ENCODE assay signal across 8 cellular contexts in genomic region chr1:112674440-112674985, GRCh38. TPM values are rescaled to one million over a fixed set of nuclear protein-coding genes. Genes with fewer than 3 reads are reported as not detected.
A peak's percentile ranks its signal among the peaks of the same experiment; 100 is the strongest.
DNase-seq lines count a peak whose midpoint lies in the region; ATAC-seq and TF ChIP-seq lines count a peak whose summit lies in the region.

Gene MOV10 (plus strand): TSS chr1:112674659. CDS start chr1:112674913, 254 bp downstream.

- H3K27me3 ChIP-seq in ascending aorta = no peaks in the 10 kb centered on the region
- no peaks in the 10 kb centered on the region for H3K27me3 ChIP-seq in right cardiac atrium (ENCODE audit: control insufficient read depth, insufficient read depth)

- H3K36me3 ChIP-seq in ascending aorta = peaks cover 3 to 13% of the 10 kb centered on the region in 2 donors

- peaks cover 9% of the 10 kb centered on the region; the same call in 1 of the 2 replicates for H3K27me3 Mint-ChIP-seq in HFFc6 (ENCODE audit: insufficient read depth)
- no peaks in the 10 kb centered on the region for H3K27me3 Mint-ChIP-seq in T-helper 17 cell

- DNase-seq in G401 (ENCODE audit: low spot score) (peak; percentile 52), HFFc6 (peak; percentile 48), NCI-H1092 (lab: John Stamatoyannopoulos, UW) (peak; percentile 43), T-helper 17 cell (peak; percentile 27 to 46 (median 42)), ascending aorta (ENCODE audit: low spot score in 2 of 2) (peak in 1 of 2 donors; percentile 84), right cardiac atrium (peak; percentile 77 to 92 (median 90)), putamen (ENCODE audit: low spot score) (peak; percentile 42), middle frontal gyrus (ENCODE audit: extremely low spot score, low spot score) (no peak)

- peaks cover 30% of the 10 kb centered on the region for H3K36me3 Mint-ChIP-seq in HFFc6 (ENCODE audit: low read depth)
- peaks cover 11% of the 10 kb centered on the region for H3K36me3 Mint-ChIP-seq in T-helper 17 cell (ENCODE audit: low read depth)

- intact Hi-C loops in ascending aorta (cut with DNase I) = loop anchor here (1.0 to 10.0 kb wide), 4 partner anchors 26 to 170 kb away; partner anchors contain the start of genes CAPZA1, RHOC, ST7L and WNT2B
- intact Hi-C loops in right cardiac atrium (cut with DNase I) = loop anchor here in 2 of 4 donors (5.0 to 10.0 kb wide), 2 partner anchors 33 to 50 kb away; partner anchors contain the start of gene RHOC (in 1 of the 2)

- H3K27ac ChIP-seq in ascending aorta (peak within 1 kb of the TSS; percentile 85 to 89), right cardiac atrium (ENCODE audit: low read length) (peak within 1 kb of the TSS; percentile 71)

- TF ChIP-seq CTCF in HFFc6 (IDR thresholded peaks at IDR 0.05) = no peak
- no peak for TF ChIP-seq CTCF in ascending aorta (IDR thresholded peaks at IDR 0.05)

- H3K4me1 Mint-ChIP-seq in HFFc6 (ENCODE audit: low read depth) (peaks cover 46% of the 10 kb centered on the region), T-helper 17 cell (peaks cover 57% of the 10 kb centered on the region)

- peaks cover 0 to 17% of the 10 kb centered on the region in 2 donors for H3K4me1 ChIP-seq in ascending aorta
- no peaks in the 10 kb centered on the region for H3K4me1 ChIP-seq in right cardiac atrium (ENCODE audit: control insufficient read depth, insufficient read depth, low read length)

- H3K27ac Mint-ChIP-seq in HFFc6 (peak within 1 kb of the TSS; percentile 98), T-helper 17 cell (peak within 1 kb of the TSS; percentile 99)

- H3K4me3 ChIP-seq in ascending aorta (peak within 1 kb of the TSS; percentile 90 to 99), right cardiac atrium (ENCODE audit: low read length) (peak within 1 kb of the TSS; percentile 95)

- ATAC-seq in T-helper 17 cell (peak; percentile 66), right cardiac atrium (peak; percentile 76 to 80)

- in situ Hi-C loops in G401 (cut with HindIII; ENCODE audit: low sequenced_read_pairs) = no loop called here

- WGBS in right cardiac atrium = under 1% methylated on average over 30 of the region's 30 CpGs

- H3K4me3 Mint-ChIP-seq in HFFc6 = peak within 1 kb of the TSS; percentile 96
- peak within 1 kb of the TSS; percentile 99 for H3K4me3 Mint-ChIP-seq in T-helper 17 cell

- H3K9me3 ChIP-seq in T-helper 17 cell (ENCODE audit: control insufficient read depth, low read length, poor library complexity, severe bottlenecking) (no peaks in the 10 kb centered on the region), ascending aorta (no peaks in the 10 kb centered on the region), right cardiac atrium (ENCODE audit: control insufficient read depth, low read length) (no peaks in the 10 kb centered on the region)

- no peaks in the 10 kb centered on the region for H3K9me3 Mint-ChIP-seq in HFFc6

RNA-seq across cellular contexts. Expression of gene MOV10, which starts in this region (rescaled TPM):
- total RNA-seq in G401 (2014; rRNA removed; shearing (Covaris generic)) = 61.1 and 73.7 TPM in 2 replicates
- 10 to 100 TPM; 61.6 to 86.0 (median 83.5) TPM for total RNA-seq in HFFc6 (2021; fragmentation: NEBNext Ultra II Directional; extraction: Animal tissue kit (Norgen Biotek cat#: 25700))
- total RNA-seq in T-helper 17 cell (10 to 100 TPM; 72.5 to 72.7 TPM), ascending aorta (69.5 TPM), right cardiac atrium (10 to 100 TPM; 14.1 to 20.3 (median 18.3) TPM)
- polyA plus RNA-seq in right cardiac atrium = 19.4 TPM
